13 cellular contexts compared by ENCODE assay signal in the genomic region with DNA sequence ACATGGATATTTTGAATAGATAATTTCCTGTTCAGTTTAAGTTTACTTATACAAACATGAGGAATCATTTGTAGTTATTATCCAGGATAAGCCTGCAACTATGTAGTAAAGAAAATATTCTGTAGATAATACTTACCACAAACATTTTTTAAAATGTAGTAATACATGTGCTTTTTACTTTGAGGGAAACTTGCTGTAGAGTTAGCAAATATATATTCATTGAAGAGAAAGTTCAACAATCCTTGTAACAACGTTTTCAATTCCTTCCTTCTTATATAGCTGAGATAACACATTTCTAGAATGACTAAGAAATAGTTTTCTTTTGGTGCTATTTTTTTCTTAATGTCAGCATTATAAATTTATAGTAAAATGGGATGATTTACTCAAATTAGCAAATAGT.
"Had no signal": no experiment of that assay in that cellular context is flagged by ENCODE, and none has a peak within 500 bp of the region (broad histone marks: within the 10 kb centered on the region; RNA-seq: fewer than 3 reads in every experiment).

No MANE protein-coding gene starts in this region.

- H3K27ac Mint-ChIP-seq: brain; nephron progenitor cell; stimulated activated naive CD8-positive, alpha-beta T cell treated with anti-CD3 and anti-CD28 coated beads, Interleukin-15, amount 100 ng/mL, for 72 hours had no signal

- H3K9me3 ChIP-seq: heart left ventricle, testis had no signal

- H3K4me1 ChIP-seq: heart left ventricle, testis had no signal

- H3K4me3 ChIP-seq: heart left ventricle, testis had no signal

- H3K4me1 Mint-ChIP-seq: nephron progenitor cell; stimulated activated naive CD8-positive, alpha-beta T cell treated with anti-CD3 and anti-CD28 coated beads, Interleukin-15, amount 100 ng/mL, for 72 hours had no signal

- FAIRE-seq: frontal cortex had no signal

- H3K27me3 Mint-ChIP-seq: brain; stimulated activated naive CD8-positive, alpha-beta T cell treated with anti-CD3 and anti-CD28 coated beads, Interleukin-15, amount 100 ng/mL, for 72 hours had no signal

- H3K27ac ChIP-seq: heart left ventricle, testis, WERI-Rb-1 had no signal

- DNase-seq: activated CD4-positive, alpha-beta T cell treated with anti-CD3 and anti-CD28 coated beads for 48 hours; activated naive CD4-positive, alpha-beta T cell treated with Interleukin-2 at 50 U/mL for 16 hours; heart left ventricle; mesendoderm; nephron progenitor cell; stimulated activated CD4-positive, alpha-beta T cell treated with anti-CD3 and anti-CD28 coated beads, Interleukin-15, amount 100 ng/mL, for 24 hours; stimulated activated CD4-positive, alpha-beta T cell treated with anti-CD3 and anti-CD28 coated beads, Interleukin-4, amount 100 ng/mL, for 24 hours; stimulated activated naive CD8-positive, alpha-beta T cell treated with anti-CD3 and anti-CD28 coated beads, Interleukin-15, amount 100 ng/mL, for 72 hours; T1000; testis; WERI-Rb-1 had no signal

- H3K27me3 ChIP-seq: heart left ventricle, testis had no signal

- ATAC-seq: heart left ventricle; stimulated activated naive CD8-positive, alpha-beta T cell treated with anti-CD3 and anti-CD28 coated beads, Interleukin-15, amount 100 ng/mL, for 72 hours had no signal

- H3K36me3 Mint-ChIP-seq: brain had no signal

- H3K36me3 ChIP-seq: heart left ventricle, WERI-Rb-1 had no signal

- H3K4me3 Mint-ChIP-seq: brain; nephron progenitor cell; stimulated activated naive CD8-positive, alpha-beta T cell treated with anti-CD3 and anti-CD28 coated beads, Interleukin-15, amount 100 ng/mL, for 72 hours had no signal
